ENCODE assay signal across 9 cellular contexts in the genomic region with DNA sequence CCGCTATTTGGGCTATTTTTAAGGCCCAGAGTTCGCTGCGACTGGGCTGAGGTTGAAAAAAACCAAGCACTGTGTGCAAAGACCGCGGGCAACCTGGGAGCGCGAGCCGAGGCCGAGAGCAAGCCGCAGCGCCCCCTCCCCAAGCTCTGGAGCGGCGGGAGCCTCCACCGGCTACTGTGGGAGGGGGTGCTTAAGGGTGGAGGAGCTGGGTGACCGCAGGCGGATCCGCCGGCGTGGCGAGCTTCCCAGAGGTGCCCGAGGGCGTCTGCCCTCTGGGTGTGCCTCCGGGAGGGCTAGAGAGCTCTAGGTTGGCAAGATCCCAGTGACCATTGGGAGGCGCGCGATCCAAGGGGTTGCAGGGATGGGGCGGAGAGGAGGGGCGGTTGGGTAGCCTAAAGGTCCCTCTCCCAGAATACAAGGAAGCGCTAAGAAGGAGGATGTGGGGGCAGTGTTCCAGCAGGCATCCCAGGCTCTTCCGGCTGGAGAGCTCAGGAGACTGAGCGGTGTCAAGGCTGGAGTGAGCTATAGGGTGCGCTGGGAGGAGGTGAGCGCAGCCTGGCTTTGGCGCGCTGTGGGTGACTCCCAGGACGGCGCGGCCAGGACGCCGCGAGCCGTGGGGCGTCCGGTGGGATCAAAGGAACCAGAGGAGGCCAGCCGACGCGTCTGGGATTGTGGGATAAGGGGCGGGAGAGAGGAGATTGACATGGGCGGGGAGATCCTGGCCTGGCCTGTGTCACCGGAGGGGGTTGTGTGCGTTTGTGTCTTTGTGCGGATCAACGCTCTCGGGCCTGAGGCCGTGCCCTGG. TPM values are rescaled to one million over a fixed set of nuclear protein-coding genes. Genes with fewer than 3 reads are reported as not detected.
DNase-seq lines count a peak whose midpoint lies in the region; ATAC-seq and TF ChIP-seq lines count a peak whose summit lies in the region.
"Had no signal": no experiment of that assay in that cellular context is flagged by ENCODE, and none has a peak within 500 bp of the region (broad histone marks: within the 10 kb centered on the region; RNA-seq: fewer than 3 reads in every experiment).

No MANE protein-coding gene starts in this region.

- TF ChIP-seq CTCF in upper lobe of right lung (IDR thresholded peaks at IDR 0.05): no peak
- TF ChIP-seq CTCF in colonic mucosa (IDR thresholded peaks at IDR 0.05): no peak

- H3K27me3 ChIP-seq in NT2/D1 (ENCODE audit: insufficient read depth, insufficient read length) (peaks cover 99% of the 10 kb centered on the region), upper lobe of right lung (peaks cover 96% of the 10 kb centered on the region), colonic mucosa (peaks cover 93% of the 10 kb centered on the region)

- H3K4me1 ChIP-seq in NT2/D1 (ENCODE audit: insufficient read depth, insufficient read length): peaks cover 4% of the 10 kb centered on the region
- peaks cover under 1% of the 10 kb centered on the region for H3K4me1 ChIP-seq in upper lobe of right lung
- H3K4me1 ChIP-seq in colonic mucosa: no peaks in the 10 kb centered on the region

- no peak overlapping the region for H3K27ac ChIP-seq in upper lobe of right lung
- H3K27ac ChIP-seq in colonic mucosa: no peak overlapping the region

- intact Hi-C loops in left ventricle myocardium superior (cut with micrococcal nuclease): no loop called here
- intact Hi-C loops in Right ventricle myocardium superior (cut with DNase I): no loop called here
- intact Hi-C loops in upper lobe of right lung (cut with DNase I): no loop called here
- intact Hi-C loops in colonic mucosa (cut with DNase I): no loop called here

- DNase-seq in left ventricle myocardium superior (no peak), Right ventricle myocardium superior (no peak), NT2/D1 (ENCODE audit: low read depth, low spot score) (no peak), upper lobe of right lung (no peak), GF-D8 (lab: John Stamatoyannopoulos, UW) (no peak), NK-92 (lab: John Stamatoyannopoulos, UW; ENCODE audit: unreplicated experiment) (no peak), colonic mucosa (no peak)
- DNase-seq: immature natural killer cell had no signal

- H3K9me3 ChIP-seq in NT2/D1 (ENCODE audit: insufficient read depth, low read length) (no peaks in the 10 kb centered on the region), upper lobe of right lung (no peaks in the 10 kb centered on the region), colonic mucosa (no peaks in the 10 kb centered on the region)

- ATAC-seq in left ventricle myocardium superior (peak; percentile 18), Right ventricle myocardium superior (ENCODE audit: poor library complexity) (no peak), upper lobe of right lung (peak; percentile 46)

- H3K9ac ChIP-seq in NT2/D1 (ENCODE audit: insufficient read length, low read depth) (peak overlapping the region; percentile 50), colonic mucosa (ENCODE audit: low read depth in 2 of 2, low read length in 2 of 2) (no peak overlapping the region)

- H3K36me3 ChIP-seq in NT2/D1 (ENCODE audit: insufficient read depth, insufficient read length, low read length) (no peaks in the 10 kb centered on the region), upper lobe of right lung (no peaks in the 10 kb centered on the region), colonic mucosa (no peaks in the 10 kb centered on the region)

- H3K4me3 ChIP-seq in NT2/D1 (ENCODE audit: insufficient read length, low read depth): peak overlapping the region; percentile 39
- peak overlapping the region; percentile 24 for H3K4me3 ChIP-seq in iPS-11a (ENCODE audit: low read depth, low read length)
- no peak overlapping the region for H3K4me3 ChIP-seq in upper lobe of right lung
- H3K4me3 ChIP-seq in colonic mucosa: no peak overlapping the region

RNA-seq across cellular contexts. Expression of gene DLX5, which starts 8.0 kb away (rescaled TPM):
- total RNA-seq in left ventricle myocardium superior (not detected), Right ventricle myocardium superior (not detected), upper lobe of right lung (not detected), colonic mucosa (not detected)

RNA-seq across cellular contexts. Expression of gene DLX6, which starts 11.2 kb away (rescaled TPM):
- total RNA-seq in left ventricle myocardium superior (not detected), Right ventricle myocardium superior (not detected), upper lobe of right lung (not detected), colonic mucosa (not detected)

Comparison
In these comparisons a context has a peak if more than half of its experiments do, and no peak if none do; other contexts are left out.
1. H3K4me3 ChIP-seq: peak in NT2/D1 (single experiment) and iPS-11a (single experiment); none in upper lobe of right lung (single experiment) and colonic mucosa (single experiment).